ENCODE assay signal across 1 cellular context in the genomic region with DNA sequence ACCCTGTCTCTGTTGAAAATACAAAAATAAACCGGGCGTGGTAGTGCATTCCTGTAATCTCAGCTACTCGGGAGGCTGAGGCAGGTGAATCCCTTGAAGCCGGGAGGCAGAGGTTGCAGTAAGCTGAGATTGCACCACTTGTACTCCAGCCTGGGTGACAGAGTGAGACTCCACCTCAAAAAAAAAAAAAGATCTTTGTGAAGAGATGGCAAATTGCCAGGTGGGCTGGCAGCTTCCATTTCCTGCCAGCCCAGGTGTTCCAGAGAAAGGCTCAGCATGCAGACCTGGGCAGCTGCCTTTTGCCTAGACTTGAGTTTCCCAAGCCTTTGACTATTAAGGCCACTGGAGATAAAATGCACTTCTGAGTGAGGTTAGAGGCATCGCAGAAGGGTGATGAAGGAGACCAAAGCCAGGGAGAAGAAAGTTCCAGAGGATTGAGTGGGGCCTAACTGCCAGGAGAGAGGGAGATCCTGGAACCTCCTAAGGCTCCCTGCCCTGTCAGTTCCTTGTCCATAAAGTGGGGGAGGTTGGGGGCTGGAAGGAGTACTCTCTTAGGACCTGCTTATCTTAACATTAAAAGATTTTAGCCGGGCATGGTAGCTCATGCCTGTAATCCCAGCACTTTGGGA.
TF ChIP-seq lines count a peak whose summit lies in the region.

No MANE protein-coding gene starts in this region.

TF ChIP-seq in GM23338, 12 proteins besides CTCF, POLR2A, EP300 and RAD21 (continued from another document):
- TF ChIP-seq, protein P1, sequence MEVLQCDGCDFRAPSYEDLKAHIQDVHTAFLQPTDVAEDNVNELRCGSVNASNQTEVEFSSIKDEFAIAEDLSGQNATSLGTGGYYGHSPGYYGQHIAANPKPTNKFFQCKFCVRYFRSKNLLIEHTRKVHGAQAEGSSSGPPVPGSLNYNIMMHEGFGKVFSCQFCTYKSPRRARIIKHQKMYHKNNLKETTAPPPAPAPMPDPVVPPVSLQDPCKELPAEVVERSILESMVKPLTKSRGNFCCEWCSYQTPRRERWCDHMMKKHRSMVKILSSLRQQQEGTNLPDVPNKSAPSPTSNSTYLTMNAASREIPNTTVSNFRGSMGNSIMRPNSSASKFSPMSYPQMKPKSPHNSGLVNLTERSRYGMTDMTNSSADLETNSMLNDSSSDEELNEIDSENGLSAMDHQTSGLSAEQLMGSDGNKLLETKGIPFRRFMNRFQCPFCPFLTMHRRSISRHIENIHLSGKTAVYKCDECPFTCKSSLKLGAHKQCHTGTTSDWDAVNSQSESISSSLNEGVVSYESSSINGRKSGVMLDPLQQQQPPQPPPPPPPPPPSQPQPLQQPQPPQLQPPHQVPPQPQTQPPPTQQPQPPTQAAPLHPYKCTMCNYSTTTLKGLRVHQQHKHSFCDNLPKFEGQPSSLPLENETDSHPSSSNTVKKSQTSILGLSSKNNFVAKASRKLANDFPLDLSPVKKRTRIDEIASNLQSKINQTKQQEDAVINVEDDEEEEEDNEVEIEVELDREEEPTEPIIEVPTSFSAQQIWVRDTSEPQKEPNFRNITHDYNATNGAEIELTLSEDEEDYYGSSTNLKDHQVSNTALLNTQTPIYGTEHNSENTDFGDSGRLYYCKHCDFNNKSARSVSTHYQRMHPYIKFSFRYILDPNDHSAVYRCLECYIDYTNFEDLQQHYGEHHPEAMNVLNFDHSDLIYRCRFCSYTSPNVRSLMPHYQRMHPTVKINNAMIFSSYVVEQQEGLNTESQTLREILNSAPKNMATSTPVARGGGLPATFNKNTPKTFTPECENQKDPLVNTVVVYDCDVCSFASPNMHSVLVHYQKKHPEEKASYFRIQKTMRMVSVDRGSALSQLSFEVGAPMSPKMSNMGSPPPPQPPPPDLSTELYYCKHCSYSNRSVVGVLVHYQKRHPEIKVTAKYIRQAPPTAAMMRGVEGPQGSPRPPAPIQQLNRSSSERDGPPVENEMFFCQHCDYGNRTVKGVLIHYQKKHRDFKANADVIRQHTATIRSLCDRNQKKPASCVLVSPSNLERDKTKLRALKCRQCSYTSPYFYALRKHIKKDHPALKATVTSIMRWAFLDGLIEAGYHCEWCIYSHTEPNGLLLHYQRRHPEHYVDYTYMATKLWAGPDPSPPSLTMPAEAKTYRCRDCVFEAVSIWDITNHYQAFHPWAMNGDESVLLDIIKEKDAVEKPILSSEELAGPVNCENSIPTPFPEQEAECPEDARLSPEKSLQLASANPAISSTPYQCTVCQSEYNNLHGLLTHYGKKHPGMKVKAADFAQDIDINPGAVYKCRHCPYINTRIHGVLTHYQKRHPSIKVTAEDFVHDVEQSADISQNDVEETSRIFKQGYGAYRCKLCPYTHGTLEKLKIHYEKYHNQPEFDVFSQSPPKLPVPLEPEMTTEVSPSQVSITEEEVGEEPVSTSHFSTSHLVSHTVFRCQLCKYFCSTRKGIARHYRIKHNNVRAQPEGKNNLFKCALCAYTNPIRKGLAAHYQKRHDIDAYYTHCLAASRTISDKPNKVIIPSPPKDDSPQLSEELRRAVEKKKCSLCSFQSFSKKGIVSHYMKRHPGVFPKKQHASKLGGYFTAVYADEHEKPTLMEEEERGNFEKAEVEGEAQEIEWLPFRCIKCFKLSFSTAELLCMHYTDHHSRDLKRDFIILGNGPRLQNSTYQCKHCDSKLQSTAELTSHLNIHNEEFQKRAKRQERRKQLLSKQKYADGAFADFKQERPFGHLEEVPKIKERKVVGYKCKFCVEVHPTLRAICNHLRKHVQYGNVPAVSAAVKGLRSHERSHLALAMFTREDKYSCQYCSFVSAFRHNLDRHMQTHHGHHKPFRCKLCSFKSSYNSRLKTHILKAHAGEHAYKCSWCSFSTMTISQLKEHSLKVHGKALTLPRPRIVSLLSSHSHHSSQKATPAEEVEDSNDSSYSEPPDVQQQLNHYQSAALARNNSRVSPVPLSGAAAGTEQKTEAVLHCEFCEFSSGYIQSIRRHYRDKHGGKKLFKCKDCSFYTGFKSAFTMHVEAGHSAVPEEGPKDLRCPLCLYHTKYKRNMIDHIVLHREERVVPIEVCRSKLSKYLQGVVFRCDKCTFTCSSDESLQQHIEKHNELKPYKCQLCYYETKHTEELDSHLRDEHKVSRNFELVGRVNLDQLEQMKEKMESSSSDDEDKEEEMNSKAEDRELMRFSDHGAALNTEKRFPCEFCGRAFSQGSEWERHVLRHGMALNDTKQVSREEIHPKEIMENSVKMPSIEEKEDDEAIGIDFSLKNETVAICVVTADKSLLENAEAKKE (CRISPR knock-in tag; IDR thresholded peaks at IDR 0.05), result no peak
- TF ChIP-seq NANOG (IDR thresholded peaks at IDR 0.05; ENCODE audit: borderline replicate concordance) (no peak), CREB1 (CRISPR knock-in tag; IDR thresholded peaks at IDR 0.05; ENCODE audit: low read depth) (no peak), STAT1 (IDR thresholded peaks at IDR 0.05; ENCODE audit: unreplicated experiment) (no peak)
- TF ChIP-seq, protein P2, sequence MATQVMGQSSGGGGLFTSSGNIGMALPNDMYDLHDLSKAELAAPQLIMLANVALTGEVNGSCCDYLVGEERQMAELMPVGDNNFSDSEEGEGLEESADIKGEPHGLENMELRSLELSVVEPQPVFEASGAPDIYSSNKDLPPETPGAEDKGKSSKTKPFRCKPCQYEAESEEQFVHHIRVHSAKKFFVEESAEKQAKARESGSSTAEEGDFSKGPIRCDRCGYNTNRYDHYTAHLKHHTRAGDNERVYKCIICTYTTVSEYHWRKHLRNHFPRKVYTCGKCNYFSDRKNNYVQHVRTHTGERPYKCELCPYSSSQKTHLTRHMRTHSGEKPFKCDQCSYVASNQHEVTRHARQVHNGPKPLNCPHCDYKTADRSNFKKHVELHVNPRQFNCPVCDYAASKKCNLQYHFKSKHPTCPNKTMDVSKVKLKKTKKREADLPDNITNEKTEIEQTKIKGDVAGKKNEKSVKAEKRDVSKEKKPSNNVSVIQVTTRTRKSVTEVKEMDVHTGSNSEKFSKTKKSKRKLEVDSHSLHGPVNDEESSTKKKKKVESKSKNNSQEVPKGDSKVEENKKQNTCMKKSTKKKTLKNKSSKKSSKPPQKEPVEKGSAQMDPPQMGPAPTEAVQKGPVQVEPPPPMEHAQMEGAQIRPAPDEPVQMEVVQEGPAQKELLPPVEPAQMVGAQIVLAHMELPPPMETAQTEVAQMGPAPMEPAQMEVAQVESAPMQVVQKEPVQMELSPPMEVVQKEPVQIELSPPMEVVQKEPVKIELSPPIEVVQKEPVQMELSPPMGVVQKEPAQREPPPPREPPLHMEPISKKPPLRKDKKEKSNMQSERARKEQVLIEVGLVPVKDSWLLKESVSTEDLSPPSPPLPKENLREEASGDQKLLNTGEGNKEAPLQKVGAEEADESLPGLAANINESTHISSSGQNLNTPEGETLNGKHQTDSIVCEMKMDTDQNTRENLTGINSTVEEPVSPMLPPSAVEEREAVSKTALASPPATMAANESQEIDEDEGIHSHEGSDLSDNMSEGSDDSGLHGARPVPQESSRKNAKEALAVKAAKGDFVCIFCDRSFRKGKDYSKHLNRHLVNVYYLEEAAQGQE (IDR thresholded peaks at IDR 0.05; ENCODE audit: unreplicated experiment), result no peak
